Comparison of ENCODE assay signal across 11 cellular contexts in genomic region chr1:91805343-91805801, GRCh38.
DNase-seq lines count a peak whose midpoint lies in the region; ATAC-seq and TF ChIP-seq lines count a peak whose summit lies in the region.
"Had no signal": no experiment of that assay in that cellular context is flagged by ENCODE, and none has a peak within 500 bp of the region (broad histone marks: within the 10 kb centered on the region; RNA-seq: fewer than 3 reads in every experiment).

No MANE protein-coding gene starts in this region.

- H3K4me1 Mint-ChIP-seq in activated naive CD8-positive, alpha-beta T cell (ENCODE audit: low read depth): peaks cover 61% of the 10 kb centered on the region
- H3K4me1 Mint-ChIP-seq in natural killer cell: peaks cover 91 to 95% of the 10 kb centered on the region in 2 donors

- DNase-seq in stimulated activated CD4-positive, alpha-beta T cell treated with anti-CD3 and anti-CD28 coated beads, Interleukin-4, amount 100 ng/mL, for 24 hours: peak; percentile 5
- no peak for DNase-seq in stimulated activated CD4-positive, alpha-beta T cell treated with anti-CD3 and anti-CD28 coated beads, Interleukin-4, amount 100 ng/mL, for 1 hour
- DNase-seq in natural killer cell: peak; percentile 47
- DNase-seq in HCEC 1CT: no peak
- no peak for DNase-seq in H4 (ENCODE audit: low spot score)
- no peak for DNase-seq in erythroblast (lab: John Stamatoyannopoulos, UW)
- DNase-seq: endodermal cell, MV-4-11 had no signal

- peaks cover 6% of the 10 kb centered on the region for H3K36me3 Mint-ChIP-seq in activated naive CD8-positive, alpha-beta T cell
- H3K36me3 Mint-ChIP-seq in natural killer cell: no peaks in the 10 kb centered on the region

- ATAC-seq in natural killer cell (peak; percentile 34 to 47 (median 40)), HG02571 (IDR thresholded peaks at IDR 0.05; ENCODE audit: unreplicated experiment) (no peak)

- H3K27ac Mint-ChIP-seq in activated naive CD8-positive, alpha-beta T cell: peak overlapping the region; percentile 98
- H3K27ac Mint-ChIP-seq in natural killer cell: peak overlapping the region; percentile 95 to 96
- H3K27ac Mint-ChIP-seq: B cell, endodermal cell had no signal

- H3K9me3 Mint-ChIP-seq in activated naive CD8-positive, alpha-beta T cell (ENCODE audit: low read depth): no peaks in the 10 kb centered on the region
- no peaks in the 10 kb centered on the region for H3K9me3 Mint-ChIP-seq in natural killer cell
- H3K9me3 Mint-ChIP-seq: endodermal cell had no signal

- TF ChIP-seq CTCF in natural killer cell (IDR thresholded peaks at IDR 0.05): no peak

- peak overlapping the region; percentile 83 for H3K4me3 Mint-ChIP-seq in activated naive CD8-positive, alpha-beta T cell
- H3K4me3 Mint-ChIP-seq in natural killer cell: peak overlapping the region; percentile 78
- H3K4me3 Mint-ChIP-seq: B cell, endodermal cell had no signal

- intact Hi-C loops in natural killer cell (cut with micrococcal nuclease): loop anchor here (2.0 kb wide), 4 partner anchors 13 to 255 kb away; no protein-coding TSS in a partner anchor

- H3K27me3 Mint-ChIP-seq in activated naive CD8-positive, alpha-beta T cell: no peaks in the 10 kb centered on the region
- H3K27me3 Mint-ChIP-seq in natural killer cell (ENCODE audit: low read depth in 2 of 2): no peaks in the 10 kb centered on the region
- H3K27me3 Mint-ChIP-seq: B cell had no signal

- no peak for TF ChIP-seq POLR2A in erythroblast (IDR thresholded peaks at IDR 0.05; ENCODE audit: low read length)

Comparison
In these comparisons a context has a peak if more than half of its experiments do, and no peak if none do; other contexts are left out.
1. DNase-seq: peak in stimulated activated CD4-positive, alpha-beta T cell treated with anti-CD3 and anti-CD28 coated beads, Interleukin-4, amount 100 ng/mL, for 24 hours (single experiment) and natural killer cell (single experiment); none in stimulated activated CD4-positive, alpha-beta T cell treated with anti-CD3 and anti-CD28 coated beads, Interleukin-4, amount 100 ng/mL, for 1 hour (single experiment), HCEC 1CT (single experiment), H4 (single experiment) and erythroblast (0 of 2).